1 cellular context compared by ENCODE assay signal in the genomic region with DNA sequence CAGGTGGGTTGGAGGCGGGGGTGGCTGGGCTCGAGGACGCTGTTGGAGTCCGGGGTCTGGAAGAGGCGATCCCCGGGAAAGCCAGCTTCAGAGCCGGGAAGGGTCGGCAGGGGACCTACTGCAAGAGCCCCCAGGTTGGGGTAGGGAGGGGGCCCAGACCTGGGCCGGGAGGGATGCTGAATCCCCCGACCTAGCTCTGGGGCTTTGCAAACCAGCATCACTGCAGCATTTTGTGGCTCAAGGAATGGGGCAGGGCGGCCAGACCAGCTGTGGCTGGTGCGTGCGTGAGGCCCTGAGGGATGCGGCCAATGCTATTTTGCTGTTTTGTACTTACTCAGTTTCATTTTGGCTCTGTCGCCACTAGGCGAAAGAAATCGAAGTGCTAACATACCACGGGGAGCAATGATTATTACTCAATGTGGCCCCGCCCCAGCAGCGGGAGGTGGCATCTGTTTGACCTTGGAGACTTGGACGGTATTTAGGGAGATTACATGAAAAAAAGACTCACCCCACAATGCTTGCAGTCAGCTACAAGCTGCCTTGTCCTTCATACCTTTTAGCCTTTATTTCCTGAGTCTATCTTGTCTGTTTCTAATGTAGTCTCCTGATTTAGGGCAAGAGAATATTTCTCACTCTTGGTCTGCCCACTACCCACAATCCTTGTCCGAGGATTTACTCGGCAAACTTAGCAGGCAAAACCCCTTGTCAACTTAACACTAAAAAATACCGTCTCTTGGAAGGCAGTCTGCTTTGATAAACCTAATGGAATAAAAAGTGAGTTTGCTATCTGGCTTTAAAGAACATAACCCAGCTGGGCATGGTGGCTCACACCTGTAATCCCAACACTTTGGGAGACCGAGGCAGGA.
TF ChIP-seq lines count a peak whose summit lies in the region.

No MANE protein-coding gene starts in this region.

TF ChIP-seq in GM12878, 131 proteins besides CTCF, POLR2A, EP300 and RAD21 (continued from another document and continues in another):
- TF ChIP-seq, protein P1, sequence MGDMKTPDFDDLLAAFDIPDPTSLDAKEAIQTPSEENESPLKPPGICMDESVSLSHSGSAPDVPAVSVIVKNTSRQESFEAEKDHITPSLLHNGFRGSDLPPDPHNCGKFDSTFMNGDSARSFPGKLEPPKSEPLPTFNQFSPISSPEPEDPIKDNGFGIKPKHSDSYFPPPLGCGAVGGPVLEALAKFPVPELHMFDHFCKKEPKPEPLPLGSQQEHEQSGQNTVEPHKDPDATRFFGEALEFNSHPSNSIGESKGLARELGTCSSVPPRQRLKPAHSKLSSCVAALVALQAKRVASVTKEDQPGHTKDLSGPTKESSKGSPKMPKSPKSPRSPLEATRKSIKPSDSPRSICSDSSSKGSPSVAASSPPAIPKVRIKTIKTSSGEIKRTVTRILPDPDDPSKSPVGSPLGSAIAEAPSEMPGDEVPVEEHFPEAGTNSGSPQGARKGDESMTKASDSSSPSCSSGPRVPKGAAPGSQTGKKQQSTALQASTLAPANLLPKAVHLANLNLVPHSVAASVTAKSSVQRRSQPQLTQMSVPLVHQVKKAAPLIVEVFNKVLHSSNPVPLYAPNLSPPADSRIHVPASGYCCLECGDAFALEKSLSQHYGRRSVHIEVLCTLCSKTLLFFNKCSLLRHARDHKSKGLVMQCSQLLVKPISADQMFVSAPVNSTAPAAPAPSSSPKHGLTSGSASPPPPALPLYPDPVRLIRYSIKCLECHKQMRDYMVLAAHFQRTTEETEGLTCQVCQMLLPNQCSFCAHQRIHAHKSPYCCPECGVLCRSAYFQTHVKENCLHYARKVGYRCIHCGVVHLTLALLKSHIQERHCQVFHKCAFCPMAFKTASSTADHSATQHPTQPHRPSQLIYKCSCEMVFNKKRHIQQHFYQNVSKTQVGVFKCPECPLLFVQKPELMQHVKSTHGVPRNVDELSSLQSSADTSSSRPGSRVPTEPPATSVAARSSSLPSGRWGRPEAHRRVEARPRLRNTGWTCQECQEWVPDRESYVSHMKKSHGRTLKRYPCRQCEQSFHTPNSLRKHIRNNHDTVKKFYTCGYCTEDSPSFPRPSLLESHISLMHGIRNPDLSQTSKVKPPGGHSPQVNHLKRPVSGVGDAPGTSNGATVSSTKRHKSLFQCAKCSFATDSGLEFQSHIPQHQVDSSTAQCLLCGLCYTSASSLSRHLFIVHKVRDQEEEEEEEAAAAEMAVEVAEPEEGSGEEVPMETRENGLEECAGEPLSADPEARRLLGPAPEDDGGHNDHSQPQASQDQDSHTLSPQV (IDR thresholded peaks at IDR 0.05) = no peak
- TF ChIP-seq SRF (IDR thresholded peaks at IDR 0.05; ENCODE audit: low read depth in 2 of 2, low read length in 2 of 2) = peak in 1 of 2 experiments; percentile 44; a peak in 1 of 4 replicates
- TF ChIP-seq RUNX3 (IDR thresholded peaks at IDR 0.05; ENCODE audit: low read length) = peak; percentile 67
- no peak for TF ChIP-seq CBX5 (IDR thresholded peaks at IDR 0.05; ENCODE audit: low read depth)
- no peak for TF ChIP-seq CREM (IDR thresholded peaks at IDR 0.05; ENCODE audit: low read depth)
- peak; percentile 62; the same call in 1 of the 2 replicates for TF ChIP-seq ZBED1 (IDR thresholded peaks at IDR 0.05; ENCODE audit: borderline replicate concordance)
- no peak for TF ChIP-seq PRDM15 (CRISPR knock-in tag; IDR thresholded peaks at IDR 0.05)
- TF ChIP-seq STAT1 (conservative IDR thresholded peaks at IDR 0.05) = no peak
- no peak for TF ChIP-seq TCF7 (IDR thresholded peaks at IDR 0.05; ENCODE audit: borderline replicate concordance)
- TF ChIP-seq BHLHE40 (IDR thresholded peaks at IDR 0.05; ENCODE audit: borderline replicate concordance in 1 of 2, low read depth in 2 of 2, low read length in 1 of 2) = peak; percentile 33 to 57; a peak in 2 of 4 replicates
- TF ChIP-seq IRF5 (IDR thresholded peaks at IDR 0.05; ENCODE audit: borderline replicate concordance) = no peak
- TF ChIP-seq, protein P2, sequence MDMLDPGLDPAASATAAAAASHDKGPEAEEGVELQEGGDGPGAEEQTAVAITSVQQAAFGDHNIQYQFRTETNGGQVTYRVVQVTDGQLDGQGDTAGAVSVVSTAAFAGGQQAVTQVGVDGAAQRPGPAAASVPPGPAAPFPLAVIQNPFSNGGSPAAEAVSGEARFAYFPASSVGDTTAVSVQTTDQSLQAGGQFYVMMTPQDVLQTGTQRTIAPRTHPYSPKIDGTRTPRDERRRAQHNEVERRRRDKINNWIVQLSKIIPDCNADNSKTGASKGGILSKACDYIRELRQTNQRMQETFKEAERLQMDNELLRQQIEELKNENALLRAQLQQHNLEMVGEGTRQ (IDR thresholded peaks at IDR 0.05; ENCODE audit: borderline replicate concordance, low read depth, low read length) = no peak
- no peak for TF ChIP-seq ZNF24 (IDR thresholded peaks at IDR 0.05)
- no peak for TF ChIP-seq KAT2A (conservative IDR thresholded peaks at IDR 0.05; ENCODE audit: control insufficient read depth, low read depth, low read length)
- TF ChIP-seq E2F8 (IDR thresholded peaks at IDR 0.05; ENCODE audit: low read depth, partially characterized antibody) = no peak
- no peak for TF ChIP-seq YBX1 (IDR thresholded peaks at IDR 0.05)
- peak; percentile 52 for TF ChIP-seq MEF2B (IDR thresholded peaks at IDR 0.05; ENCODE audit: partially characterized antibody, poor library complexity, severe bottlenecking)
- no peak for TF ChIP-seq BCL3 (IDR thresholded peaks at IDR 0.05; ENCODE audit: borderline replicate concordance, insufficient read depth, low read depth, low read length, poor library complexity, severe bottlenecking)
- TF ChIP-seq NR2C2 (IDR thresholded peaks at IDR 0.05; ENCODE audit: borderline replicate concordance, control insufficient read depth, insufficient read length, low read depth) = no peak
- TF ChIP-seq SIX5 (IDR thresholded peaks at IDR 0.05; ENCODE audit: low read depth, low read length, severe bottlenecking) = no peak
- TF ChIP-seq POLR2AphosphoS5 (IDR thresholded peaks at IDR 0.05; ENCODE audit: low read length) = peak; percentile 74
- TF ChIP-seq, protein P3, sequence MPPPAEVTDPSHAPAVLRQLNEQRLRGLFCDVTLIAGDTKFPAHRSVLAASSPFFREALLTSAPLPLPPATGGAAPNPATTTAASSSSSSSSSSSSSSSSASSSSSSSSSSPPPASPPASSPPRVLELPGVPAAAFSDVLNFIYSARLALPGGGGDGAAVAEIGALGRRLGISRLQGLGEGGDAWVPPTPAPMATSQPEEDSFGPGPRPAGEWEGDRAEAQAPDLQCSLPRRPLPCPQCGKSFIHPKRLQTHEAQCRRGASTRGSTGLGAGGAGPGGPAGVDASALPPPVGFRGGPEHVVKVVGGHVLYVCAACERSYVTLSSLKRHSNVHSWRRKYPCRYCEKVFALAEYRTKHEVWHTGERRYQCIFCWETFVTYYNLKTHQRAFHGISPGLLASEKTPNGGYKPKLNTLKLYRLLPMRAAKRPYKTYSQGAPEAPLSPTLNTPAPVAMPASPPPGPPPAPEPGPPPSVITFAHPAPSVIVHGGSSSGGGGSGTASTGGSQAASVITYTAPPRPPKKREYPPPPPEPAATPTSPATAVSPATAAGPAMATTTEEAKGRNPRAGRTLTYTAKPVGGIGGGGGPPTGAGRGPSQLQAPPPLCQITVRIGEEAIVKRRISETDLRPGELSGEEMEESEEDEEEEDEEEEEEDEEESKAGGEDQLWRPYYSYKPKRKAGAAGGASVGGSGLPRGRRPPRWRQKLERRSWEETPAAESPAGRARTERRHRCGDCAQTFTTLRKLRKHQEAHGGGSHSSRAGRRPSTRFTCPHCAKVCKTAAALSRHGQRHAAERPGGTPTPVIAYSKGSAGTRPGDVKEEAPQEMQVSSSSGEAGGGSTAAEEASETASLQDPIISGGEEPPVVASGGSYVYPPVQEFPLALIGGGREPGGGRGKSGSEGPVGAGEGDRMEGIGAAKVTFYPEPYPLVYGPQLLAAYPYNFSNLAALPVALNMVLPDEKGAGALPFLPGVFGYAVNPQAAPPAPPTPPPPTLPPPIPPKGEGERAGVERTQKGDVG (CRISPR knock-in tag; IDR thresholded peaks at IDR 0.05) = no peak
- 0 out of 2 replicates have a peak, but pooled peaks have one; percentile 19 for TF ChIP-seq RAD51 (IDR thresholded peaks at IDR 0.05)
- no peak for TF ChIP-seq CHD2 (IDR thresholded peaks at IDR 0.05; ENCODE audit: borderline replicate concordance, low read depth, low read length)
- TF ChIP-seq KDM1A (IDR thresholded peaks at IDR 0.05; ENCODE audit: borderline replicate concordance) = no peak
- 0 out of 2 replicates have a peak, but pooled peaks have one; percentile 50 for TF ChIP-seq CREB1 (IDR thresholded peaks at IDR 0.05; ENCODE audit: low read depth)
- no peak for TF ChIP-seq PKNOX1 (IDR thresholded peaks at IDR 0.05)
- TF ChIP-seq, protein P4, sequence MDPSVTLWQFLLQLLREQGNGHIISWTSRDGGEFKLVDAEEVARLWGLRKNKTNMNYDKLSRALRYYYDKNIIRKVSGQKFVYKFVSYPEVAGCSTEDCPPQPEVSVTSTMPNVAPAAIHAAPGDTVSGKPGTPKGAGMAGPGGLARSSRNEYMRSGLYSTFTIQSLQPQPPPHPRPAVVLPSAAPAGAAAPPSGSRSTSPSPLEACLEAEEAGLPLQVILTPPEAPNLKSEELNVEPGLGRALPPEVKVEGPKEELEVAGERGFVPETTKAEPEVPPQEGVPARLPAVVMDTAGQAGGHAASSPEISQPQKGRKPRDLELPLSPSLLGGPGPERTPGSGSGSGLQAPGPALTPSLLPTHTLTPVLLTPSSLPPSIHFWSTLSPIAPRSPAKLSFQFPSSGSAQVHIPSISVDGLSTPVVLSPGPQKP (IDR thresholded peaks at IDR 0.05; ENCODE audit: low read depth, low read length) = no peak
- TF ChIP-seq MYC (IDR thresholded peaks at IDR 0.05; ENCODE audit: insufficient read depth, insufficient read length, insufficient replicate concordance, low read length, severe bottlenecking) = no peak
